8 cellular contexts compared by ENCODE assay signal in the genomic region with DNA sequence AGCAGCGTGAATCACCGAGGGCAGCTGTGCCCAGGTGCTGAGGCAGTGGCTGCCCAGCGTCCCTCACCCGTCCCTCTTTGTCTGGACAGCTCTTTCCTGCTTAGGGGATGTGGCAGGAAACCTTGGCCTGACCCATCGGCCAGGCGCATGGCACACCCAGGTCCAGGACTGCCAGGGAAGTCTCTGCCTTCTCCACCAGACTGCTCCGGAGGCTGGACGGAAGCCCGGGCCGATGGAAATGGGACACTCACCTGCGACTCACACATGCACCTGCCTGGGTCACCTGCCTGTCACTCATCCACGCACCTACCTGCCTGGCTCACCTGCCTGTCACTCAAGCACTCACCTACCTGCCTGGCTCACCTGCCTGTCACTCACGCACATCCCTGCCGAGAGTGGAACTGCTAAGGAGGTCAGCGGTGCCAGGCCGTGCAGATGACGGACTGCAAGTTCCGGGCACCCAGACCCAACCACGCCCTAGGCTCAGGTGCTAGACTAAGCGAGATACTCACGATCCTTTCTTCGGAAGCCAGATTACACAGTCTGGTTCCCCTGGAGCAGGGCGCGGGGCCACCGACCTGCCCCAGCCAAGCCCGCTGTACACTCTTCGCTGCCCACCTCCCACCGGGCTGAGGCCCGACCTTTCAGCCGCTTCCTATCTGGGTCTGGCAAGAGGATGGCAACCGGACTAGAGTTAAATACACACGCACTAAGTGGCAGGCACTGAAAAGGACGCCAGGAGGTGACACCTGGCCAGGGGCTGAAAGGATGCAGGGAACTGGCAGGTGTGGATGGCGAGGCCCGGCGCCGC. TPM values are rescaled to one million over a fixed set of nuclear protein-coding genes. Genes with fewer than 3 reads are reported as not detected.
DNase-seq lines count a peak whose midpoint lies in the region; ATAC-seq and TF ChIP-seq lines count a peak whose summit lies in the region.

No MANE protein-coding gene starts in this region.

- no peak for TF ChIP-seq EP300 in sigmoid colon (IDR thresholded peaks at IDR 0.05)

- peak overlapping the region; percentile 90 for H3K4me3 Mint-ChIP-seq in activated CD8-positive, alpha-beta memory T cell treated with anti-CD3 and anti-CD28 coated beads, Interleukin-2, amount 10 ng/mL, durations not matched to agents 7 days and 5 days

- ATAC-seq in activated CD8-positive, alpha-beta memory T cell treated with anti-CD3 and anti-CD28 coated beads, Interleukin-2, amount 10 ng/mL, durations not matched to agents 7 days and 5 days, result peak; percentile 5
- no peak for ATAC-seq in HG03520 (IDR thresholded peaks at IDR 0.05; ENCODE audit: unreplicated experiment)
- ATAC-seq in HG03045 (IDR thresholded peaks at IDR 0.05; ENCODE audit: unreplicated experiment), result no peak

- CTCF ChIA-PET in activated CD8-positive, alpha-beta memory T cell treated with anti-CD3 and anti-CD28 coated beads, Interleukin-2, amount 10 ng/mL, durations not matched to agents 7 days and 5 days (lab: Charles Lee), result interaction anchor here (0.6 to 1.8 kb wide), 5 partner anchors 19 to 151 kb away, joined by 3 to 12 read pairs (median 5); no protein-coding TSS in a partner anchor

- peaks cover 12% of the 10 kb centered on the region for H3K36me3 Mint-ChIP-seq in activated CD8-positive, alpha-beta memory T cell treated with anti-CD3 and anti-CD28 coated beads, Interleukin-2, amount 10 ng/mL, durations not matched to agents 7 days and 5 days

- TF ChIP-seq CTCF in fibroblast of pulmonary artery (IDR thresholded peaks at IDR 0.05; ENCODE audit: low read length, missing control alignments), result no peak
- TF ChIP-seq CTCF in sigmoid colon (IDR thresholded peaks at IDR 0.05), result no peak

- WGBS in sigmoid colon, 2 donors, result 11 to 40% methylated on average over 37 of the region's 37 CpGs

- H3K36me3 ChIP-seq in SJCRH30, result peaks cover 13% of the 10 kb centered on the region
- H3K36me3 ChIP-seq in sigmoid colon, result peaks cover 0 to 12% (median 0%) of the 10 kb centered on the region in 4 donors

- TF ChIP-seq POLR2A in sigmoid colon (IDR thresholded peaks at IDR 0.05), result no peak

- H3K9me3 ChIP-seq in SJCRH30 (replicated peaks) (no peaks in the 10 kb centered on the region), sigmoid colon (no peaks in the 10 kb centered on the region)

- intact Hi-C loops in sigmoid colon (cut with DNase I), result loop anchor here (5.0 kb wide), 1 partner anchor 150 kb away; no protein-coding TSS in a partner anchor

- no peak overlapping the region for H3K27ac ChIP-seq in SJCRH30
- peak overlapping the region; percentile 88 to 95 (median 89) for H3K27ac ChIP-seq in sigmoid colon

- no peak for DNase-seq in activated CD8-positive, alpha-beta memory T cell treated with anti-CD3 and anti-CD28 coated beads, Interleukin-2, amount 10 ng/mL, durations not matched to agents 7 days and 5 days
- no peak for DNase-seq in activated CD8-positive, alpha-beta memory T cell treated with anti-CD3 and anti-CD28 coated beads for 24 hours
- DNase-seq in SJCRH30 (no peak), fibroblast of pulmonary artery (ENCODE audit: low read depth) (no peak), sigmoid colon (no peak), superior temporal gyrus (ENCODE audit: extremely low spot score) (no peak)

- H3K4me1 Mint-ChIP-seq in activated CD8-positive, alpha-beta memory T cell treated with anti-CD3 and anti-CD28 coated beads, Interleukin-2, amount 10 ng/mL, durations not matched to agents 7 days and 5 days, result peaks cover 37% of the 10 kb centered on the region

- no peaks in the 10 kb centered on the region for H3K27me3 Mint-ChIP-seq in activated CD8-positive, alpha-beta memory T cell treated with anti-CD3 and anti-CD28 coated beads, Interleukin-2, amount 10 ng/mL, durations not matched to agents 7 days and 5 days

- no peaks in the 10 kb centered on the region for H3K27me3 ChIP-seq in SJCRH30
- H3K27me3 ChIP-seq in sigmoid colon, result no peaks in the 10 kb centered on the region

- H3K4me3 ChIP-seq in SJCRH30, result peak overlapping the region; percentile 93
- H3K4me3 ChIP-seq in fibroblast of pulmonary artery (replicated peaks; ENCODE audit: low read depth, low read length), result peak overlapping the region; percentile 84
- H3K4me3 ChIP-seq in sigmoid colon, result peak overlapping the region; percentile 81 to 99 (median 88)

- H3K27ac Mint-ChIP-seq in activated CD8-positive, alpha-beta memory T cell treated with anti-CD3 and anti-CD28 coated beads, Interleukin-2, amount 10 ng/mL, durations not matched to agents 7 days and 5 days, result peak overlapping the region; percentile 84

- H3K9me3 Mint-ChIP-seq in activated CD8-positive, alpha-beta memory T cell treated with anti-CD3 and anti-CD28 coated beads, Interleukin-2, amount 10 ng/mL, durations not matched to agents 7 days and 5 days (ENCODE audit: low read depth), result no peaks in the 10 kb centered on the region

- H3K4me1 ChIP-seq in SJCRH30, result peaks cover 3% of the 10 kb centered on the region; the same call in 1 of the 2 replicates
- H3K4me1 ChIP-seq in sigmoid colon, result peaks cover 0 to 54% (median 45%) of the 10 kb centered on the region in 4 donors

RNA-seq across cellular contexts. Expression of gene UBE2J2, which starts 1.1 kb away (rescaled TPM):
- 10 to 100 TPM; 71.3 to 83.3 TPM for total RNA-seq in activated CD8-positive, alpha-beta memory T cell treated with anti-CD3 and anti-CD28 coated beads, Interleukin-2, amount 10 ng/mL, durations not matched to agents 7 days and 5 days
- 109 and 115 TPM in 2 replicates for total RNA-seq in SJCRH30 (2014; rRNA removed; shearing (Covaris generic))
- total RNA-seq in sigmoid colon, result 10 to 100 TPM; 33.1 to 44.3 (median 34.0) TPM
- 10 to 100 TPM; 32.4 to 63.6 (median 54.6) TPM for polyA plus RNA-seq in sigmoid colon

RNA-seq across cellular contexts. Expression of gene SCNN1D, which starts 7.7 kb away (rescaled TPM):
- total RNA-seq in activated CD8-positive, alpha-beta memory T cell treated with anti-CD3 and anti-CD28 coated beads, Interleukin-2, amount 10 ng/mL, durations not matched to agents 7 days and 5 days, result 1 to 10 TPM; 4.7 to 5.0 TPM
- total RNA-seq in SJCRH30 (2014; rRNA removed; shearing (Covaris generic)), result 1.1 and 2.2 TPM in 2 replicates
- 1 to 10 TPM; 1.2 to 5.0 (median 3.2) TPM for total RNA-seq in sigmoid colon
- polyA plus RNA-seq in sigmoid colon, result 1 to 10 TPM in 1 of 3 donors, under 1 TPM in 1, not detected in 1; under 0.01 to 3.2 TPM

RNA-seq across cellular contexts. Expression of gene C1QTNF12, which starts 26.0 kb away (rescaled TPM):
- 1 to 10 TPM; 2.0 to 2.6 TPM for total RNA-seq in activated CD8-positive, alpha-beta memory T cell treated with anti-CD3 and anti-CD28 coated beads, Interleukin-2, amount 10 ng/mL, durations not matched to agents 7 days and 5 days
- 0.30 TPM in 1 of 2 replicates, not detected in the other for total RNA-seq in SJCRH30 (2014; rRNA removed; shearing (Covaris generic))
- total RNA-seq in sigmoid colon, result 1 to 10 TPM in 2 of 4 donors, not detected in 2; 1.9 to 5.7 TPM
- 10 to 100 TPM; 17.6 to 28.7 (median 23.4) TPM for polyA plus RNA-seq in sigmoid colon

RNA-seq across cellular contexts. Expression of gene ACAP3, which starts 35.2 kb away (rescaled TPM):
- 10 to 100 TPM; 71.7 to 99.9 TPM for total RNA-seq in activated CD8-positive, alpha-beta memory T cell treated with anti-CD3 and anti-CD28 coated beads, Interleukin-2, amount 10 ng/mL, durations not matched to agents 7 days and 5 days
- total RNA-seq in SJCRH30 (2014; rRNA removed; shearing (Covaris generic)), result 18.7 and 27.4 TPM in 2 replicates
- total RNA-seq in sigmoid colon, result 10 to 100 TPM; 21.4 to 57.1 (median 33.4) TPM
- 10 to 100 TPM in 1 of 3 donors, 1 to 10 TPM in 2; 7.2 to 41.8 (median 8.3) TPM for polyA plus RNA-seq in sigmoid colon

RNA-seq across cellular contexts. Expression of gene PUSL1, which starts 35.9 kb away (rescaled TPM):
- total RNA-seq in activated CD8-positive, alpha-beta memory T cell treated with anti-CD3 and anti-CD28 coated beads, Interleukin-2, amount 10 ng/mL, durations not matched to agents 7 days and 5 days, result 10 to 100 TPM; 26.3 to 27.2 TPM
- total RNA-seq in SJCRH30 (2014; rRNA removed; shearing (Covaris generic)), result 23.9 and 25.3 TPM in 2 replicates
- total RNA-seq in sigmoid colon, result 10 to 100 TPM; 15.7 to 24.0 (median 20.4) TPM
- 10 to 100 TPM; 12.6 to 22.3 (median 12.7) TPM for polyA plus RNA-seq in sigmoid colon
